Comparison of ENCODE assay signal across 13 cellular contexts in genomic region chr3:88061749-88062148, GRCh38. TPM values are rescaled to one million over a fixed set of nuclear protein-coding genes. Genes with fewer than 3 reads are reported as not detected.
DNase-seq lines count a peak whose midpoint lies in the region; ATAC-seq, FAIRE-seq and TF ChIP-seq lines count a peak whose summit lies in the region.
"Had no signal": no experiment of that assay in that cellular context is flagged by ENCODE, and none has a peak within 500 bp of the region (broad histone marks: within the 10 kb centered on the region; RNA-seq: fewer than 3 reads in every experiment).

No MANE protein-coding gene starts in this region.

- H2AK5ac ChIP-seq in mesenchymal stem cell (ENCODE audit: low read length, severe bottlenecking): no peak overlapping the region

- no peak overlapping the region for H2BK120ac ChIP-seq in mesenchymal stem cell (ENCODE audit: low read depth, low read length)

- no peaks in the 10 kb centered on the region for H3K27me3 Mint-ChIP-seq in CD4-positive, alpha-beta T cell
- H3K27me3 Mint-ChIP-seq in HFFc6 (ENCODE audit: insufficient read depth): 0 out of 2 replicates have a peak, but pooled peaks cover 2% of the 10 kb centered on the region
- no peaks in the 10 kb centered on the region for H3K27me3 Mint-ChIP-seq in activated B cell treated with CpG ODN at 0.5 μM for 24 hours
- H3K27me3 Mint-ChIP-seq: central memory CD8-positive, alpha-beta T cell had no signal

- H3K27ac ChIP-seq in CD4-positive, alpha-beta T cell (ENCODE audit: low read depth, low read length): no peak overlapping the region
- no peak overlapping the region for H3K27ac ChIP-seq in mesenchymal stem cell (ENCODE audit: low read length, poor library complexity, severe bottlenecking)
- H3K27ac ChIP-seq in effector memory CD4-positive, alpha-beta T cell (ENCODE audit: insufficient read depth, low read length, poor library complexity, severe bottlenecking): no peak overlapping the region
- H3K27ac ChIP-seq: KMS-11 had no signal

- H3K9ac ChIP-seq in mesenchymal stem cell (ENCODE audit: low read length): peak overlapping the region; percentile 97
- H3K9ac ChIP-seq: KMS-11 had no signal

- H3K36me3 Mint-ChIP-seq in CD4-positive, alpha-beta T cell (ENCODE audit: low read depth): peaks cover 25% of the 10 kb centered on the region
- H3K36me3 Mint-ChIP-seq in HFFc6 (ENCODE audit: low read depth) (peaks cover 10% of the 10 kb centered on the region), activated B cell treated with CpG ODN at 0.5 μM for 24 hours (ENCODE audit: low read depth) (peaks cover 21% of the 10 kb centered on the region)

- H3K4me2 ChIP-seq in mesenchymal stem cell (ENCODE audit: low read length, poor library complexity, severe bottlenecking): no peak overlapping the region

- no peaks in the 10 kb centered on the region for H3K9me3 ChIP-seq in CD4-positive, alpha-beta T cell (ENCODE audit: control insufficient read depth, low read length)
- no peaks in the 10 kb centered on the region for H3K9me3 ChIP-seq in mesenchymal stem cell (ENCODE audit: control insufficient read depth, low read length)
- H3K9me3 ChIP-seq in effector memory CD4-positive, alpha-beta T cell (ENCODE audit: control insufficient read depth, low read length): no peaks in the 10 kb centered on the region

- intact Hi-C loops in CD4-positive, alpha-beta T cell (cut with DNase I, micrococcal nuclease): loop anchor here in 1 of 2 experiments (5.0 kb wide), 1 partner anchor 41 kb away; no protein-coding TSS in a partner anchor
- intact Hi-C loops in activated B cell treated with CpG ODN at 0.5 μM for 24 hours (cut with micrococcal nuclease): loop anchor here (2.0 kb wide), 1 partner anchor 17 kb away; no protein-coding TSS in a partner anchor

- peak overlapping the region; percentile 60 for H3K4me3 Mint-ChIP-seq in CD4-positive, alpha-beta T cell
- H3K4me3 Mint-ChIP-seq in HFFc6: peak overlapping the region; percentile 98
- H3K4me3 Mint-ChIP-seq in activated B cell treated with CpG ODN at 0.5 μM for 24 hours: peak overlapping the region; percentile 45
- H3K4me3 Mint-ChIP-seq: central memory CD8-positive, alpha-beta T cell had no signal

- POLR2A ChIA-PET in CD4-positive, alpha-beta T cell (lab: Charles Lee): interaction anchor here (4.7 kb wide), 1 partner anchor 88 kb away, joined by 124 read pairs; the partner anchor contains the start of gene C3orf38
- POLR2A ChIA-PET in activated B cell treated with CpG ODN at 0.5 μM for 24 hours (lab: Charles Lee): no interaction called here

- no peak overlapping the region for H3K23ac ChIP-seq in mesenchymal stem cell (ENCODE audit: low read length in 2 of 2)

- H3K14ac ChIP-seq in mesenchymal stem cell (ENCODE audit: low read length in 2 of 2): no peak overlapping the region

- WGBS in mesenchymal stem cell: 87% methylated on average over 1 of the region's 1 CpG

- no peaks in the 10 kb centered on the region for H3K4me1 ChIP-seq in mesenchymal stem cell (ENCODE audit: control insufficient read depth, insufficient read depth, low read depth, low read length)
- H3K4me1 ChIP-seq in effector memory CD4-positive, alpha-beta T cell (ENCODE audit: control insufficient read depth, insufficient read depth, low read length, poor library complexity, severe bottlenecking): peaks cover 3% of the 10 kb centered on the region

- H2BK12ac ChIP-seq in mesenchymal stem cell (ENCODE audit: low read length in 2 of 2): no peak overlapping the region

- no peak overlapping the region for H2BK15ac ChIP-seq in mesenchymal stem cell (ENCODE audit: low read depth, poor library complexity, severe bottlenecking)

- H4K91ac ChIP-seq in mesenchymal stem cell (ENCODE audit: low read length): no peak overlapping the region

- H3K4me1 Mint-ChIP-seq in CD4-positive, alpha-beta T cell (ENCODE audit: low read depth): peaks cover 61% of the 10 kb centered on the region
- H3K4me1 Mint-ChIP-seq in HFFc6 (ENCODE audit: low read depth) (peaks cover 50% of the 10 kb centered on the region), activated B cell treated with CpG ODN at 0.5 μM for 24 hours (peaks cover 53% of the 10 kb centered on the region)

- no peak for TF ChIP-seq CTCF in CD4-positive, alpha-beta T cell (IDR thresholded peaks at IDR 0.05)
- TF ChIP-seq CTCF in HFFc6 (IDR thresholded peaks at IDR 0.05): no peak
- no peak for TF ChIP-seq CTCF in activated B cell treated with CpG ODN at 0.5 μM for 24 hours (IDR thresholded peaks at IDR 0.05)

- no peaks in the 10 kb centered on the region for H3K9me3 Mint-ChIP-seq in CD4-positive, alpha-beta T cell
- no peaks in the 10 kb centered on the region for H3K9me3 Mint-ChIP-seq in HFFc6
- no peaks in the 10 kb centered on the region for H3K9me3 Mint-ChIP-seq in activated B cell treated with CpG ODN at 0.5 μM for 24 hours
- H3K9me3 Mint-ChIP-seq: central memory CD8-positive, alpha-beta T cell had no signal

- no peak overlapping the region for H3K4ac ChIP-seq in mesenchymal stem cell (ENCODE audit: low read depth in 1 of 2, low read length in 2 of 2)

- no peak overlapping the region for H4K8ac ChIP-seq in mesenchymal stem cell (ENCODE audit: low read length)

- H3K18ac ChIP-seq in mesenchymal stem cell (ENCODE audit: low read depth in 1 of 2, low read length in 2 of 2): no peak overlapping the region

- FAIRE-seq in GM19239 (lab: Jason Lieb, UNC): no peak

- H3K27ac Mint-ChIP-seq in CD4-positive, alpha-beta T cell: peak overlapping the region; percentile 50
- H3K27ac Mint-ChIP-seq in HFFc6 (peak overlapping the region; percentile 38), activated B cell treated with CpG ODN at 0.5 μM for 24 hours (peak overlapping the region; percentile 30)

- peaks cover 8% of the 10 kb centered on the region for H3K79me1 ChIP-seq in mesenchymal stem cell (replicated peaks; ENCODE audit: low read length, poor library complexity, severe bottlenecking)

- H2BK5ac ChIP-seq in mesenchymal stem cell (ENCODE audit: low read depth, low read length, poor library complexity, severe bottlenecking): no peak overlapping the region

- no peak for ATAC-seq in CD4-positive, alpha-beta T cell (ENCODE audit: poor library complexity)
- ATAC-seq in activated B cell treated with CpG ODN at 0.5 μM for 24 hours (ENCODE audit: low read depth): no peak

- CTCF ChIA-PET in CD4-positive, alpha-beta T cell (lab: Charles Lee): no interaction called here
- CTCF ChIA-PET in activated B cell treated with CpG ODN at 0.5 μM for 24 hours (lab: Charles Lee): interaction anchor here (0.9 kb wide), 1 partner anchor 26 kb away, joined by 3 read pairs; no protein-coding TSS in a partner anchor

- no peak overlapping the region for H2AFZ ChIP-seq in mesenchymal stem cell (ENCODE audit: low read depth, low read length)

- peaks cover 0 to 7% of the 10 kb centered on the region in 2 experiments for H3K36me3 ChIP-seq in mesenchymal stem cell (ENCODE audit: control insufficient read depth in 1 of 2, insufficient read depth in 2 of 2, low read depth in 1 of 2, low read length in 2 of 2)
- H3K36me3 ChIP-seq in effector memory CD4-positive, alpha-beta T cell (ENCODE audit: control insufficient read depth, insufficient read depth, low read length): no peaks in the 10 kb centered on the region

- DNase-seq in CD4-positive, alpha-beta T cell: no peak
- DNase-seq in HFFc6 (no peak), activated B cell treated with CpG ODN at 0.5 μM for 24 hours (no peak), mesenchymal stem cell (no peak), GM19239 (ENCODE audit: insufficient read length, low spot score) (no peak), NCI-H2227 (lab: John Stamatoyannopoulos, UW; ENCODE audit: unreplicated experiment) (no peak), amygdala (lab: John Stamatoyannopoulos, UW) (no peak)
- DNase-seq in effector memory CD4-positive, alpha-beta T cell: no peak
- DNase-seq: activated CD4-positive, alpha-beta T cell treated with anti-CD3 and anti-CD28 coated beads for 4 hours; hypothalamus; NK-92 treated with Interleukin-12 subunit alpha and Interleukin-12 subunit beta, amount 100 ng/mL, for 24 hours had no signal

- peak overlapping the region in 1 of 2 experiments; percentile 98 for H3K4me3 ChIP-seq in mesenchymal stem cell (ENCODE audit: insufficient read depth in 1 of 2, low read depth in 1 of 2, low read length in 2 of 2)
- no peak overlapping the region for H3K4me3 ChIP-seq in effector memory CD4-positive, alpha-beta T cell (ENCODE audit: insufficient read depth, low read depth, low read length, poor library complexity, severe bottlenecking)

- no peaks in the 10 kb centered on the region for H3K27me3 ChIP-seq in CD4-positive, alpha-beta T cell (ENCODE audit: control insufficient read depth, insufficient read depth, low read length)
- no peaks in the 10 kb centered on the region for H3K27me3 ChIP-seq in mesenchymal stem cell (ENCODE audit: control insufficient read depth in 1 of 2, insufficient read depth in 1 of 2, low read length in 2 of 2)
- H3K27me3 ChIP-seq in effector memory CD4-positive, alpha-beta T cell (replicated peaks; ENCODE audit: control insufficient read depth, insufficient read depth, low read length, poor library complexity, severe bottlenecking): no peaks in the 10 kb centered on the region

RNA-seq across cellular contexts. Expression of gene ZNF654, which starts 2.7 kb away (rescaled TPM):
- 1 to 10 TPM; 6.5 to 7.6 TPM for total RNA-seq in CD4-positive, alpha-beta T cell
- 10 to 100 TPM; 11.5 to 15.5 (median 14.4) TPM for total RNA-seq in HFFc6 (2021; fragmentation: NEBNext Ultra II Directional; extraction: Animal tissue kit (Norgen Biotek cat#: 25700))
- 11.2 and 13.6 TPM in 2 replicates for total RNA-seq in activated B cell treated with CpG ODN at 0.5 μM for 24 hours
- polyA plus RNA-seq in mesenchymal stem cell (2013, experiment 1 of 2): 5.9 TPM
- polyA plus RNA-seq in mesenchymal stem cell (2013, experiment 2 of 2): 6.1 TPM

RNA-seq across cellular contexts. Expression of gene CGGBP1, which starts 2.9 kb away (rescaled TPM):
- 10 to 100 TPM; 88.7 to 89.7 TPM for total RNA-seq in CD4-positive, alpha-beta T cell
- total RNA-seq in HFFc6 (2021; fragmentation: NEBNext Ultra II Directional; extraction: Animal tissue kit (Norgen Biotek cat#: 25700)): 10 to 100 TPM; 54.7 to 75.0 (median 60.9) TPM
- total RNA-seq in activated B cell treated with CpG ODN at 0.5 μM for 24 hours: 84.6 and 90.8 TPM in 2 replicates
- 45.7 TPM for polyA plus RNA-seq in mesenchymal stem cell (2013, experiment 1 of 2)
- polyA plus RNA-seq in mesenchymal stem cell (2013, experiment 2 of 2): 46.2 TPM

Comparison
In these comparisons a context has a peak if more than half of its experiments do, and no peak if none do; other contexts are left out.
1. H3K4me3 Mint-ChIP-seq: peak in every context shown above with its lines; median percentile 98 in HFFc6; 60 in CD4-positive, alpha-beta T cell; 45 in activated B cell treated with CpG ODN at 0.5 μM for 24 hours.